Comparison of ENCODE assay signal across 14 cellular contexts in genomic region chr1:21318057-21318713, GRCh38. TPM values are rescaled to one million over a fixed set of nuclear protein-coding genes. Genes with fewer than 3 reads are reported as not detected.
DNase-seq lines count a peak whose midpoint lies in the region; ATAC-seq and TF ChIP-seq lines count a peak whose summit lies in the region.
"Had no signal": no experiment of that assay in that cellular context is flagged by ENCODE, and none has a peak within 500 bp of the region (broad histone marks: within the 10 kb centered on the region; RNA-seq: fewer than 3 reads in every experiment).

No MANE protein-coding gene starts in this region.

- TF ChIP-seq CTCF in H9 (conservative IDR thresholded peaks at IDR 0.05) (no peak), chondrocyte (IDR thresholded peaks at IDR 0.05) (no peak), PC-3 (conservative IDR thresholded peaks at IDR 0.05; ENCODE audit: low read depth, low read length) (no peak)

- no peak overlapping the region for H3K4me3 ChIP-seq in mesenchymal stem cell (ENCODE audit: insufficient read depth in 1 of 2, low read depth in 1 of 2, low read length in 2 of 2)
- H3K4me3 ChIP-seq in PC-3 (ENCODE audit: low read length) = no peak overlapping the region
- H3K4me3 ChIP-seq: mucosa of descending colon had no signal

- ATAC-seq in stimulated activated naive B cell treated with anti-CD40 and anti-IgM and Interleukin-4, amounts not matched to agents 10 μg/mL and 1 μg/mL and 100 μg/mL, for 72 hours (replicated peaks) = no peak
- no peak for ATAC-seq in PC-3
- ATAC-seq in activated CD4-positive, alpha-beta T cell treated with anti-CD3 and anti-CD28 coated beads for 36 hours = no peak
- ATAC-seq: activated CD8-positive, alpha-beta memory T cell treated with anti-CD3 and anti-CD28 coated beads, Interleukin-2, amount 10 ng/mL, durations not matched to agents 7 days and 5 days had no signal

- H3K14ac ChIP-seq in H9 (ENCODE audit: insufficient read depth, low read length) (peak overlapping the region; percentile 39; the same call in 1 of the 2 replicates), mesenchymal stem cell (ENCODE audit: low read length in 2 of 2) (peak overlapping the region in 1 of 2 experiments; percentile 92)

- H3K79me1 ChIP-seq in H9 (ENCODE audit: insufficient read depth, low read depth, low read length, poor library complexity, severe bottlenecking) (no peaks in the 10 kb centered on the region), mesenchymal stem cell (replicated peaks; ENCODE audit: low read length, poor library complexity, severe bottlenecking) (peaks cover 45% of the 10 kb centered on the region)

- H2BK15ac ChIP-seq in H9 (ENCODE audit: low read depth, low read length) = no peak overlapping the region
- peak overlapping the region; percentile 75 for H2BK15ac ChIP-seq in mesenchymal stem cell (ENCODE audit: low read depth, poor library complexity, severe bottlenecking)

- H3K4me1 ChIP-seq in H9 (ENCODE audit: insufficient read depth, low read length) (peaks cover 25% of the 10 kb centered on the region; the same call in 1 of the 2 replicates), mesenchymal stem cell (ENCODE audit: control insufficient read depth, insufficient read depth, low read depth, low read length) (peaks cover 47% of the 10 kb centered on the region), PC-3 (ENCODE audit: insufficient read depth, low read length) (peaks cover 9% of the 10 kb centered on the region)

- no CpG with 5 or more reads among the region's 13 CpGs for WGBS in H9 (ENCODE audit: extremely low coverage, insufficient read length, low lambda C conversion rate)
- 84% methylated on average over 12 of the region's 13 CpGs for WGBS in mesenchymal stem cell

- DNase-seq in H9 (no peak), chondrocyte (ENCODE audit: low spot score) (no peak), mesenchymal stem cell (no peak), PC-3 (no peak), amniotic stem cell (lab: John Stamatoyannopoulos, UW) (no peak)
- no peak for DNase-seq in stimulated activated naive B cell treated with anti-CD40 and anti-IgM and Interleukin-4, amounts not matched to agents 10 μg/mL and 1 μg/mL and 100 μg/mL, for 72 hours
- no peak for DNase-seq in activated CD8-positive, alpha-beta memory T cell treated with anti-CD3 and anti-CD28 coated beads, Interleukin-2, amount 50 U/mL, for 48 hours
- no peak for DNase-seq in activated CD4-positive, alpha-beta T cell treated with anti-CD3 and anti-CD28 coated beads for 36 hours
- DNase-seq: activated CD8-positive, alpha-beta memory T cell treated with anti-CD3 and anti-CD28 coated beads, Interleukin-2, amount 10 ng/mL, durations not matched to agents 7 days and 5 days; KBM-7; NCI-H2081 treated with DMSO at 0.1 percent for 48 hours; T-helper 9 cell had no signal

- H2BK12ac ChIP-seq in H9 (ENCODE audit: insufficient read length, low read depth, low read length) (no peak overlapping the region), mesenchymal stem cell (ENCODE audit: low read length in 2 of 2) (peak overlapping the region; percentile 81 to 99)

- H3K9me3 Mint-ChIP-seq in H9 (no peaks in the 10 kb centered on the region), chondrocyte (ENCODE audit: low read depth) (no peaks in the 10 kb centered on the region)
- H3K9me3 Mint-ChIP-seq in stimulated activated naive B cell treated with anti-CD40 and anti-IgM and Interleukin-4, amounts not matched to agents 10 μg/mL and 1 μg/mL and 100 μg/mL, for 72 hours = no peaks in the 10 kb centered on the region
- H3K9me3 Mint-ChIP-seq in activated CD4-positive, alpha-beta T cell treated with anti-CD3 and anti-CD28 coated beads for 36 hours (ENCODE audit: low read depth) = no peaks in the 10 kb centered on the region

- H2BK120ac ChIP-seq in H9 (ENCODE audit: low read depth, low read length, poor library complexity, severe bottlenecking) (no peak overlapping the region), mesenchymal stem cell (ENCODE audit: low read depth, low read length) (peak overlapping the region; percentile 61)

- H3K4ac ChIP-seq in H9 (ENCODE audit: low read depth, low read length) = no peak overlapping the region
- peak overlapping the region; percentile 76 to 78 for H3K4ac ChIP-seq in mesenchymal stem cell (ENCODE audit: low read depth in 1 of 2, low read length in 2 of 2)

- no peaks in the 10 kb centered on the region for H3F3A ChIP-seq in PC-3 (ENCODE audit: low read length, unreplicated experiment)

- no peak overlapping the region for H4K5ac ChIP-seq in H9 (ENCODE audit: insufficient read length, low read depth, low read length)

- H4K8ac ChIP-seq in H9 (replicated peaks; ENCODE audit: insufficient read length, low read depth, low read length) = no peak overlapping the region
- peak overlapping the region; percentile 88 for H4K8ac ChIP-seq in mesenchymal stem cell (ENCODE audit: low read length)

- H3K4me3 Mint-ChIP-seq in H9 (no peak overlapping the region), chondrocyte (ENCODE audit: unreplicated experiment) (no peak overlapping the region)
- H3K4me3 Mint-ChIP-seq in stimulated activated naive B cell treated with anti-CD40 and anti-IgM and Interleukin-4, amounts not matched to agents 10 μg/mL and 1 μg/mL and 100 μg/mL, for 72 hours = peak overlapping the region in 1 of 2 donors; percentile 17
- no peak overlapping the region for H3K4me3 Mint-ChIP-seq in activated CD4-positive, alpha-beta T cell treated with anti-CD3 and anti-CD28 coated beads for 36 hours
- H3K4me3 Mint-ChIP-seq: activated CD8-positive, alpha-beta memory T cell treated with anti-CD3 and anti-CD28 coated beads, Interleukin-2, amount 10 ng/mL, durations not matched to agents 7 days and 5 days had no signal

- H3K18ac ChIP-seq in H9 (ENCODE audit: insufficient read length, low read depth, low read length) (no peak overlapping the region), mesenchymal stem cell (ENCODE audit: low read depth in 1 of 2, low read length in 2 of 2) (peak overlapping the region; percentile 93 to 97)

- H3K27ac ChIP-seq in H9 (ENCODE audit: insufficient read length, low read depth, low read length) (no peak overlapping the region), mesenchymal stem cell (ENCODE audit: low read length, poor library complexity, severe bottlenecking) (no peak overlapping the region), PC-3 (ENCODE audit: low read length) (no peak overlapping the region)
- H3K27ac ChIP-seq: C4-2B had no signal

- intact Hi-C loops in PC-3 (cut with micrococcal nuclease) = no loop called here
- intact Hi-C loops in activated CD4-positive, alpha-beta T cell treated with anti-CD3 and anti-CD28 coated beads for 36 hours (cut with DNase I, micrococcal nuclease) = no loop called here

- H2AFZ ChIP-seq in H9 (ENCODE audit: low read length) = no peak overlapping the region
- H2AFZ ChIP-seq in mesenchymal stem cell (ENCODE audit: low read depth, low read length) = no peak overlapping the region
- H2AFZ ChIP-seq in PC-3 (ENCODE audit: low read length) = no peak overlapping the region

- no peaks in the 10 kb centered on the region for H3K23me2 ChIP-seq in H9 (ENCODE audit: insufficient read length, low read depth, low read length, poor library complexity, severe bottlenecking)

- H3K4me1 Mint-ChIP-seq in H9 (peaks cover 67 to 77% of the 10 kb centered on the region in 2 experiments), chondrocyte (ENCODE audit: low read depth) (peaks cover 84% of the 10 kb centered on the region)
- peaks cover 45 to 81% of the 10 kb centered on the region in 2 donors for H3K4me1 Mint-ChIP-seq in stimulated activated naive B cell treated with anti-CD40 and anti-IgM and Interleukin-4, amounts not matched to agents 10 μg/mL and 1 μg/mL and 100 μg/mL, for 72 hours
- H3K4me1 Mint-ChIP-seq in activated CD4-positive, alpha-beta T cell treated with anti-CD3 and anti-CD28 coated beads for 36 hours = peaks cover 45% of the 10 kb centered on the region

- H3K36me3 ChIP-seq in mesenchymal stem cell (ENCODE audit: control insufficient read depth in 1 of 2, insufficient read depth in 2 of 2, low read depth in 1 of 2, low read length in 2 of 2) (peaks cover 0 to 6% of the 10 kb centered on the region in 2 experiments), PC-3 (ENCODE audit: low read depth, low read length) (no peaks in the 10 kb centered on the region)

- no peak overlapping the region for H3K9ac ChIP-seq in H9 (ENCODE audit: extremely low read depth, insufficient read length, low read length)
- H3K9ac ChIP-seq in mesenchymal stem cell (ENCODE audit: low read length) = peak overlapping the region; percentile 84
- no peak overlapping the region for H3K9ac ChIP-seq in PC-3 (ENCODE audit: low read length)

- no peaks in the 10 kb centered on the region for H3K27me3 Mint-ChIP-seq in H9 (ENCODE audit: low read depth)
- H3K27me3 Mint-ChIP-seq in chondrocyte (ENCODE audit: low read depth) = no peaks in the 10 kb centered on the region
- H3K27me3 Mint-ChIP-seq in stimulated activated naive B cell treated with anti-CD40 and anti-IgM and Interleukin-4, amounts not matched to agents 10 μg/mL and 1 μg/mL and 100 μg/mL, for 72 hours = no peaks in the 10 kb centered on the region
- no peaks in the 10 kb centered on the region for H3K27me3 Mint-ChIP-seq in activated CD4-positive, alpha-beta T cell treated with anti-CD3 and anti-CD28 coated beads for 36 hours
- H3K27me3 Mint-ChIP-seq: activated CD8-positive, alpha-beta memory T cell treated with anti-CD3 and anti-CD28 coated beads, Interleukin-2, amount 10 ng/mL, durations not matched to agents 7 days and 5 days had no signal

- no peak overlapping the region for H2BK20ac ChIP-seq in H9 (ENCODE audit: low read depth, low read length, poor library complexity, severe bottlenecking)

- BruUV-seq in PC-3 (replicated peaks; lab: Mats Ljungman, UMichigan) = no TSS peak

- H3K4me2 ChIP-seq in H9 (ENCODE audit: insufficient read depth, insufficient read length, low read length) = no peak overlapping the region
- H3K4me2 ChIP-seq in mesenchymal stem cell (ENCODE audit: low read length, poor library complexity, severe bottlenecking) = no peak overlapping the region
- H3K4me2 ChIP-seq in PC-3 (ENCODE audit: low read length) = no peak overlapping the region

- no peak overlapping the region for H2BK5ac ChIP-seq in H9 (ENCODE audit: insufficient read length, low read length)
- peak overlapping the region; percentile 19 for H2BK5ac ChIP-seq in mesenchymal stem cell (ENCODE audit: low read depth, low read length, poor library complexity, severe bottlenecking)

- no peak overlapping the region for H3T11ph ChIP-seq in H9 (ENCODE audit: low read length)

- CTCF ChIA-PET in PC-3 (lab: Charles Lee) = no interaction called here
- CTCF ChIA-PET in activated CD4-positive, alpha-beta T cell treated with anti-CD3 and anti-CD28 coated beads for 36 hours (lab: Charles Lee) = interaction anchor here (0.5 to 0.6 kb wide), 2 partner anchors 10 to 25 kb away, joined by 3 to 4 read pairs; no protein-coding TSS in a partner anchor

- POLR2A ChIA-PET in PC-3 (lab: Charles Lee; ENCODE audit: unreplicated experiment) = no interaction called here
- POLR2A ChIA-PET in activated CD4-positive, alpha-beta T cell treated with anti-CD3 and anti-CD28 coated beads for 36 hours (lab: Charles Lee) = no interaction called here

- H3K79me2 ChIP-seq in H9 (ENCODE audit: insufficient read depth, low read length) (no peaks in the 10 kb centered on the region), PC-3 (ENCODE audit: low read length) (peaks cover 58% of the 10 kb centered on the region)

- H3K36me3 Mint-ChIP-seq in H9 (ENCODE audit: insufficient read depth in 1 of 3, low read depth in 3 of 3) (no peaks in the 10 kb centered on the region; a peak in 1 of 7 replicates), chondrocyte (ENCODE audit: low read depth) (no peaks in the 10 kb centered on the region)
- peaks cover 28 to 39% of the 10 kb centered on the region in 2 donors for H3K36me3 Mint-ChIP-seq in stimulated activated naive B cell treated with anti-CD40 and anti-IgM and Interleukin-4, amounts not matched to agents 10 μg/mL and 1 μg/mL and 100 μg/mL, for 72 hours
- peaks cover 37% of the 10 kb centered on the region for H3K36me3 Mint-ChIP-seq in activated CD4-positive, alpha-beta T cell treated with anti-CD3 and anti-CD28 coated beads for 36 hours (ENCODE audit: low read depth)
- H3K36me3 Mint-ChIP-seq: activated CD8-positive, alpha-beta memory T cell treated with anti-CD3 and anti-CD28 coated beads, Interleukin-2, amount 10 ng/mL, durations not matched to agents 7 days and 5 days had no signal

- H3K23ac ChIP-seq in H9 (ENCODE audit: insufficient read length, low read depth, low read length) (no peak overlapping the region), mesenchymal stem cell (ENCODE audit: low read length in 2 of 2) (peak overlapping the region in 1 of 2 experiments; percentile 36)

- H2AK5ac ChIP-seq in H9 (ENCODE audit: insufficient read length, low read length) (no peak overlapping the region), mesenchymal stem cell (ENCODE audit: low read length, severe bottlenecking) (peak overlapping the region; percentile 49)

- H3K27me3 ChIP-seq in H9 (ENCODE audit: insufficient read depth, low read length) (no peaks in the 10 kb centered on the region), mesenchymal stem cell (ENCODE audit: control insufficient read depth in 1 of 2, insufficient read depth in 1 of 2, low read length in 2 of 2) (no peaks in the 10 kb centered on the region), PC-3 (ENCODE audit: low read length) (no peaks in the 10 kb centered on the region)

- no peak overlapping the region for H3K56ac ChIP-seq in H9 (ENCODE audit: insufficient read length, low read depth, low read length)

- H3K9me2 ChIP-seq in PC-3 (replicated peaks; ENCODE audit: low read length) = no peaks in the 10 kb centered on the region

- H4K91ac ChIP-seq in H9 (ENCODE audit: insufficient read length, low read depth, low read length) = no peak overlapping the region
- peak overlapping the region; percentile 93 for H4K91ac ChIP-seq in mesenchymal stem cell (ENCODE audit: low read length)

- H3K27ac Mint-ChIP-seq in H9 = peak overlapping the region; percentile 41 to 62 (median 55); a peak in 5 of 7 replicates
- H3K27ac Mint-ChIP-seq in chondrocyte (ENCODE audit: unreplicated experiment) = peak overlapping the region; percentile 94
- peak overlapping the region; percentile 75 for H3K27ac Mint-ChIP-seq in stimulated activated naive B cell treated with anti-CD40 and anti-IgM and Interleukin-4, amounts not matched to agents 10 μg/mL and 1 μg/mL and 100 μg/mL, for 72 hours
- H3K27ac Mint-ChIP-seq in activated CD4-positive, alpha-beta T cell treated with anti-CD3 and anti-CD28 coated beads for 36 hours = no peak overlapping the region
- H3K27ac Mint-ChIP-seq: activated CD8-positive, alpha-beta memory T cell treated with anti-CD3 and anti-CD28 coated beads, Interleukin-2, amount 10 ng/mL, durations not matched to agents 7 days and 5 days had no signal

- H4K20me1 ChIP-seq in H9 (ENCODE audit: control insufficient read depth, insufficient read depth, insufficient read length) = no peaks in the 10 kb centered on the region
- H4K20me1 ChIP-seq in PC-3 (ENCODE audit: low read length) = no peaks in the 10 kb centered on the region

- H3K9me3 ChIP-seq in H9 (ENCODE audit: control insufficient read depth, low read depth, low read length) (no peaks in the 10 kb centered on the region), mesenchymal stem cell (ENCODE audit: control insufficient read depth, low read length) (no peaks in the 10 kb centered on the region), PC-3 (ENCODE audit: low read length) (no peaks in the 10 kb centered on the region)
- H3K9me3 ChIP-seq: mucosa of descending colon had no signal

RNA-seq across cellular contexts. Expression of gene ECE1, which starts 27.9 kb away (rescaled TPM):
- total RNA-seq in H9 (2021) (27.7 and 31.1 TPM in 2 replicates), chondrocyte (83.7 to 99.2 TPM (median 98.5 TPM) in 3 replicates), PC-3 (2014; rRNA removed) (86.8 and 110 TPM in 2 replicates)
- polyA plus RNA-seq in mesenchymal stem cell (2013, experiment 1 of 2) = 229 TPM
- polyA plus RNA-seq in mesenchymal stem cell (2013, experiment 2 of 2) = 222 TPM
- total RNA-seq in activated CD4-positive, alpha-beta T cell treated with anti-CD3 and anti-CD28 coated beads for 36 hours = 100 to 1,000 TPM; 130 to 162 TPM
